In genomic region chr2:81324046-81324445, GRCh38 we compare ENCODE assay signal across 11 cellular contexts.
A peak's percentile ranks its signal among the peaks of the same experiment; 100 is the strongest.
DNase-seq lines count a peak whose midpoint lies in the region; ATAC-seq and TF ChIP-seq lines count a peak whose summit lies in the region.
"Had no signal": no experiment of that assay in that cellular context is flagged by ENCODE, and none has a peak within 500 bp of the region (broad histone marks: within the 10 kb centered on the region; RNA-seq: fewer than 3 reads in every experiment).

No MANE protein-coding gene starts in this region.

- H3K4me3 ChIP-seq in WERI-Rb-1 (ENCODE audit: low read depth, low read length) = no peak overlapping the region
- H3K4me3 ChIP-seq in CD8-positive, alpha-beta T cell (ENCODE audit: low read depth, low read length) = no peak overlapping the region

- H3K4me3 Mint-ChIP-seq in nephron progenitor cell = no peak overlapping the region
- no peak overlapping the region for H3K4me3 Mint-ChIP-seq in CD8-positive, alpha-beta T cell
- H3K4me3 Mint-ChIP-seq: activated CD8-positive, alpha-beta T cell treated with anti-CD3 and anti-CD28 coated beads, Interleukin-2, amount 10 ng/mL, durations not matched to agents 7 days and 5 days had no signal

- H3K27ac Mint-ChIP-seq in nephron progenitor cell = no peak overlapping the region
- no peak overlapping the region for H3K27ac Mint-ChIP-seq in CD8-positive, alpha-beta T cell
- H3K27ac Mint-ChIP-seq: activated CD8-positive, alpha-beta T cell treated with anti-CD3 and anti-CD28 coated beads, Interleukin-2, amount 10 ng/mL, durations not matched to agents 7 days and 5 days had no signal

- CTCF ChIA-PET in CD8-positive, alpha-beta T cell (lab: Charles Lee) = no interaction called here

- H3K4me1 Mint-ChIP-seq in nephron progenitor cell = no peaks in the 10 kb centered on the region
- no peaks in the 10 kb centered on the region for H3K4me1 Mint-ChIP-seq in CD8-positive, alpha-beta T cell (ENCODE audit: low read depth)

- H3K9me3 Mint-ChIP-seq in nephron progenitor cell = peaks cover 19% of the 10 kb centered on the region
- H3K9me3 Mint-ChIP-seq in CD8-positive, alpha-beta T cell = peaks cover 30% of the 10 kb centered on the region

- H3K9me3 ChIP-seq in WERI-Rb-1 (ENCODE audit: severe bottlenecking) = peaks cover 2% of the 10 kb centered on the region
- no peaks in the 10 kb centered on the region for H3K9me3 ChIP-seq in CD8-positive, alpha-beta T cell (ENCODE audit: low read length)

- H3K27me3 ChIP-seq in WERI-Rb-1 (ENCODE audit: insufficient read depth, low read depth, severe bottlenecking) = no peaks in the 10 kb centered on the region
- no peaks in the 10 kb centered on the region for H3K27me3 ChIP-seq in CD8-positive, alpha-beta T cell (ENCODE audit: insufficient read depth, low read length)

- no peak overlapping the region for H3K27ac ChIP-seq in WERI-Rb-1
- no peak overlapping the region for H3K27ac ChIP-seq in CD8-positive, alpha-beta T cell (ENCODE audit: low read depth, low read length)

- no peaks in the 10 kb centered on the region for H3K36me3 ChIP-seq in WERI-Rb-1
- H3K36me3 ChIP-seq in CD8-positive, alpha-beta T cell (ENCODE audit: insufficient read depth, low read length) = no peaks in the 10 kb centered on the region

- H3K27me3 Mint-ChIP-seq in nephron progenitor cell (ENCODE audit: low read depth, poor library complexity) = peaks cover 4% of the 10 kb centered on the region
- no peaks in the 10 kb centered on the region for H3K27me3 Mint-ChIP-seq in CD8-positive, alpha-beta T cell (ENCODE audit: low read depth)

- no peaks in the 10 kb centered on the region for H3K4me1 ChIP-seq in CD8-positive, alpha-beta T cell (ENCODE audit: insufficient read depth, low read length)

- POLR2A ChIA-PET in CD8-positive, alpha-beta T cell (lab: Charles Lee) = no interaction called here

- intact Hi-C loops in CD8-positive, alpha-beta T cell (cut with DNase I, micrococcal nuclease) = no loop called here

- DNase-seq in NCI-H1105 treated with DMSO at 0.1 percent for 48 hours (lab: John Stamatoyannopoulos, UW) (peak; percentile 2), NCI-H1105 (lab: John Stamatoyannopoulos, UW) (no peak), NCI-H1694 (lab: John Stamatoyannopoulos, UW) (peak; percentile 15), WERI-Rb-1 (peak; percentile 29), nephron progenitor cell (no peak)
- DNase-seq in CD8-positive, alpha-beta T cell = no peak
- DNase-seq in activated CD4-positive, alpha-beta T cell treated with anti-CD3 and anti-CD28 coated beads for 4 hours = no peak
- DNase-seq: activated CD8-positive, alpha-beta T cell treated with anti-CD3 and anti-CD28 coated beads, Interleukin-2, amount 10 ng/mL, durations not matched to agents 7 days and 5 days; NCI-H446 treated with DMSO at 0.1 percent for 48 hours had no signal

- no peaks in the 10 kb centered on the region for H3K36me3 Mint-ChIP-seq in nephron progenitor cell (ENCODE audit: low read depth)
- no peaks in the 10 kb centered on the region for H3K36me3 Mint-ChIP-seq in CD8-positive, alpha-beta T cell

- no peak for ATAC-seq in GM21529 (IDR thresholded peaks at IDR 0.05; ENCODE audit: unreplicated experiment)
- ATAC-seq in CD8-positive, alpha-beta T cell = no peak
- ATAC-seq: activated CD8-positive, alpha-beta T cell treated with anti-CD3 and anti-CD28 coated beads, Interleukin-2, amount 10 ng/mL, durations not matched to agents 7 days and 5 days; sciatic nerve had no signal

- TF ChIP-seq CTCF in WERI-Rb-1 (IDR thresholded peaks at IDR 0.05; ENCODE audit: low read depth, low read length) (peak; percentile 58), nephron progenitor cell (IDR thresholded peaks at IDR 0.05) (peak; percentile 25)
- TF ChIP-seq CTCF in CD8-positive, alpha-beta T cell (IDR thresholded peaks at IDR 0.05) = no peak

Comparison
In these comparisons a context has a peak if more than half of its experiments do, and no peak if none do; other contexts are left out.
1. DNase-seq: peak in NCI-H1105 treated with DMSO at 0.1 percent for 48 hours (single experiment), NCI-H1694 (single experiment) and WERI-Rb-1 (single experiment); none in NCI-H1105 (single experiment), nephron progenitor cell (single experiment), CD8-positive, alpha-beta T cell (0 of 7) and activated CD4-positive, alpha-beta T cell treated with anti-CD3 and anti-CD28 coated beads for 4 hours (0 of 2).